ENCODE assay signal across 37 cellular contexts in genomic region chr1:43149889-43150288, GRCh38. TPM values are rescaled to one million over a fixed set of nuclear protein-coding genes. Genes with fewer than 3 reads are reported as not detected.
"Had no signal": no experiment of that assay in that cellular context is flagged by ENCODE, and none has a peak within 500 bp of the region (broad histone marks: within the 10 kb centered on the region; RNA-seq: fewer than 3 reads in every experiment).

No MANE protein-coding gene starts in this region.

- ATAC-seq: activated CD4-positive, alpha-beta T cell treated with anti-CD3 and anti-CD28 coated beads for 36 hours; activated CD4-positive, CD25-positive, alpha-beta regulatory T cell treated with anti-CD3 and anti-CD28 coated beads, Interleukin-2, amount 50 U/mL, for 24 hours; activated CD8-positive, alpha-beta T cell treated with anti-CD3 and anti-CD28 coated beads, Interleukin-2, amount 10 ng/mL, durations not matched to agents 7 days and 5 days; activated naive CD4-positive, alpha-beta T cell treated with anti-CD3 and anti-CD28 coated beads, Interleukin-2, amount 50 U/mL, for 72 hours; activated T-cell treated with anti-CD3 and anti-CD28 coated beads, Interleukin-2, amount 50 U/mL, for 4 hours; body of pancreas; PC-3 had no signal

- H3K9me3 ChIP-seq: adrenal gland, body of pancreas, Peyer's patch, SJSA1, SK-N-SH had no signal

- DNase-seq: activated CD4-positive, alpha-beta T cell treated with anti-CD3 and anti-CD28 coated beads for 36 hours; activated CD4-positive, alpha-beta T cell treated with anti-CD3 and anti-CD28 coated beads, Interleukin-2, amount 10 ng/mL, durations not matched to agents 7 days and 5 days; activated CD4-positive, alpha-beta T cell treated with anti-CD3 and anti-CD28 coated beads, Interleukin-2, amount 50 U/mL, for 48 hours; activated CD8-positive, alpha-beta T cell treated with anti-CD3 and anti-CD28 coated beads, Interleukin-2, amount 10 ng/mL, durations not matched to agents 7 days and 5 days; activated gamma-delta T cell treated with Interleukin-2 at 50 U/mL for 16 hours; activated naive CD4-positive, alpha-beta T cell treated with anti-CD3 and anti-CD28 coated beads for 36 hours; activated T-cell treated with anti-CD3 and anti-CD28 coated beads for 4 hours; activated T-cell treated with anti-CD3 and anti-CD28 coated beads, Interleukin-2, amount 50 U/mL, for 4 hours; adrenal gland; body of pancreas; caudate nucleus; Karpas-422; KBM-7; NCI-H1048; NCI-H1105 treated with DMSO at 0.1 percent for 48 hours; NCI-H146; NCI-H187; NCI-H2029 treated with DMSO at 0.1 percent for 48 hours; NCI-H226; NCI-H446 treated with DMSO at 0.1 percent for 48 hours; NCI-H524; NCI-H69; NCI-H82; NK-92 treated with Interleukin-12 subunit alpha and Interleukin-12 subunit beta, amount 100 ng/mL, for 24 hours; PC-3; Peyer's patch; RPMI8226; SHP77 treated with DMSO at 0.1 percent for 48 hours; SK-N-SH had no signal

- H3K9me3 Mint-ChIP-seq: activated CD4-positive, alpha-beta T cell treated with anti-CD3 and anti-CD28 coated beads, Interleukin-2, amount 10 ng/mL, durations not matched to agents 7 days and 5 days; activated naive CD4-positive, alpha-beta T cell treated with anti-CD3 and anti-CD28 coated beads for 36 hours; activated naive CD4-positive, alpha-beta T cell treated with anti-CD3 and anti-CD28 coated beads, Interleukin-2, amount 50 U/mL, for 72 hours; activated T-cell treated with anti-CD3 and anti-CD28 coated beads, Interleukin-2, amount 50 U/mL, for 4 hours; activated T-helper 1 cell treated with anti-CD3 and anti-CD28 coated beads, Interleukin-12 subunit alpha, Interleukin-12 subunit beta, Interleukin-2, Interleukin-4 antibody, amounts not matched to agents 30 ng/mL and 10 ng/mL and 1 ng/mL, durations not matched to agents 14 hours and 24 hours and 36 hours; IgD-negative memory B cell; T-helper 1 cell treated with Interleukin-12 subunit alpha and Interleukin-12 subunit beta and Interleukin-4 antibody, amounts not matched to agents 30 μg/mL and 1 μg/mL, for 36 hours; T-helper 2 cell treated with Interferon-gamma antibody and Interleukin-4, amounts not matched to agents 5 μg/mL and 100 μg/mL, for 36 hours had no signal

- H3K4me3 ChIP-seq: adrenal gland, body of pancreas, Peyer's patch, SJSA1 had no signal

- H3K27ac ChIP-seq: adrenal gland, body of pancreas, Peyer's patch, SJSA1 had no signal

- H3K27me3 ChIP-seq: adrenal gland, body of pancreas, Peyer's patch had no signal

- H3K27ac Mint-ChIP-seq: activated CD4-positive, alpha-beta T cell treated with anti-CD3 and anti-CD28 coated beads for 36 hours; activated CD4-positive, alpha-beta T cell treated with anti-CD3 and anti-CD28 coated beads, Interleukin-2, amount 10 ng/mL, durations not matched to agents 7 days and 5 days; activated CD8-positive, alpha-beta T cell treated with anti-CD3 and anti-CD28 coated beads, Interleukin-2, amount 10 ng/mL, durations not matched to agents 7 days and 5 days; activated naive CD4-positive, alpha-beta T cell treated with anti-CD3 and anti-CD28 coated beads for 36 hours; activated naive CD4-positive, alpha-beta T cell treated with anti-CD3 and anti-CD28 coated beads, Interleukin-2, amount 50 U/mL, for 72 hours; activated T-helper 1 cell treated with anti-CD3 and anti-CD28 coated beads, Interleukin-12 subunit alpha, Interleukin-12 subunit beta, Interleukin-2, Interleukin-4 antibody, amounts not matched to agents 30 ng/mL and 10 ng/mL and 1 ng/mL, durations not matched to agents 14 hours and 24 hours and 36 hours; IgD-negative memory B cell; T-helper 1 cell treated with Interleukin-12 subunit alpha and Interleukin-12 subunit beta and Interleukin-4 antibody, amounts not matched to agents 30 μg/mL and 1 μg/mL, for 36 hours; T-helper 2 cell treated with Interferon-gamma antibody and Interleukin-4, amounts not matched to agents 5 μg/mL and 100 μg/mL, for 36 hours had no signal

- H3K36me3 ChIP-seq: adrenal gland, Peyer's patch, SJSA1 had no signal

- H3K4me3 Mint-ChIP-seq: activated CD4-positive, alpha-beta T cell treated with anti-CD3 and anti-CD28 coated beads for 36 hours; activated CD4-positive, alpha-beta T cell treated with anti-CD3 and anti-CD28 coated beads, Interleukin-2, amount 10 ng/mL, durations not matched to agents 7 days and 5 days; activated CD8-positive, alpha-beta T cell treated with anti-CD3 and anti-CD28 coated beads, Interleukin-2, amount 10 ng/mL, durations not matched to agents 7 days and 5 days; activated naive CD4-positive, alpha-beta T cell treated with anti-CD3 and anti-CD28 coated beads for 36 hours; activated T-cell treated with anti-CD3 and anti-CD28 coated beads, Interleukin-2, amount 50 U/mL, for 4 hours; activated T-helper 1 cell treated with anti-CD3 and anti-CD28 coated beads, Interleukin-12 subunit alpha, Interleukin-12 subunit beta, Interleukin-2, Interleukin-4 antibody, amounts not matched to agents 30 ng/mL and 10 ng/mL and 1 ng/mL, durations not matched to agents 14 hours and 24 hours and 36 hours; T-helper 2 cell treated with Interferon-gamma antibody and Interleukin-4, amounts not matched to agents 5 μg/mL and 100 μg/mL, for 36 hours had no signal

RNA-seq across cellular contexts. Expression of gene CFAP57, which starts 22.2 kb away (rescaled TPM):
- total RNA-seq: activated CD4-positive, alpha-beta T cell treated with anti-CD3 and anti-CD28 coated beads, Interleukin-2, amount 10 ng/mL, durations not matched to agents 7 days and 5 days; activated CD8-positive, alpha-beta T cell treated with anti-CD3 and anti-CD28 coated beads, Interleukin-2, amount 10 ng/mL, durations not matched to agents 7 days and 5 days; activated T-helper 1 cell treated with anti-CD3 and anti-CD28 coated beads, Interleukin-12 subunit alpha, Interleukin-12 subunit beta, Interleukin-2, Interleukin-4 antibody, amounts not matched to agents 30 ng/mL and 10 ng/mL and 1 ng/mL, durations not matched to agents 14 hours and 24 hours and 36 hours; bronchial epithelial cell; Peyer's patch had no signal
